Comparison of ENCODE assay signal across 19 cellular contexts in genomic region chr7:66198956-66199355, GRCh38. TPM values are rescaled to one million over a fixed set of nuclear protein-coding genes. Genes with fewer than 3 reads are reported as not detected.
DNase-seq lines count a peak whose midpoint lies in the region; ATAC-seq, FAIRE-seq and TF ChIP-seq lines count a peak whose summit lies in the region.
"Had no signal": no experiment of that assay in that cellular context is flagged by ENCODE, and none has a peak within 500 bp of the region (broad histone marks: within the 10 kb centered on the region; RNA-seq: fewer than 3 reads in every experiment).

No MANE protein-coding gene starts in this region.

- peak overlapping the region; percentile 76 for H2AFZ ChIP-seq in GM23338
- H2AFZ ChIP-seq: PC-9 had no signal

- no peak overlapping the region for H3K27ac Mint-ChIP-seq in GM23338

- no peak for TF ChIP-seq POLR2A in A549 (IDR thresholded peaks at IDR 0.05; ENCODE audit: low read length)

- no peak for TF ChIP-seq EP300 in A549 (IDR thresholded peaks at IDR 0.05)

- TF ChIP-seq CTCF in A549 (IDR thresholded peaks at IDR 0.05) (no peak), GM23338 (conservative IDR thresholded peaks at IDR 0.05; ENCODE audit: low read depth in 2 of 2) (no peak)

- WGBS in A549 (ENCODE audit: missing lambda C conversion rate) = 66% methylated on average over 4 of the region's 4 CpGs

- H3K27me3 ChIP-seq in GM23338 (ENCODE audit: insufficient read depth) = no peaks in the 10 kb centered on the region

- no peak overlapping the region for H3K4me3 Mint-ChIP-seq in GM23338

- H3K9me3 Mint-ChIP-seq in GM23338 = no peaks in the 10 kb centered on the region; the same call in 2 of the 3 replicates

- peaks cover 7% of the 10 kb centered on the region; the same call in 2 of the 3 replicates for H3K4me1 Mint-ChIP-seq in GM23338

- H3K36me3 Mint-ChIP-seq in GM23338 (ENCODE audit: low read depth) = no peaks in the 10 kb centered on the region

- H3K27ac ChIP-seq in A549 (no peak overlapping the region), GM23338 (ENCODE audit: low read depth) (no peak overlapping the region)
- H3K27ac ChIP-seq: C4-2B, KMS-11, PC-9 had no signal

- H3K4me3 ChIP-seq in A549 (no peak overlapping the region), GM23338 (no peak overlapping the region)
- H3K4me3 ChIP-seq: HAP-1, PC-9 had no signal

- DNase-seq in A549 (ENCODE audit: low read depth in 1 of 2, low spot score in 1 of 2) = no peak
- no peak for DNase-seq in GM23338 (ENCODE audit: low spot score)
- DNase-seq in left lobe of liver (ENCODE audit: low spot score) = no peak
- no peak for DNase-seq in anterior cingulate cortex (lab: John Stamatoyannopoulos, UW)
- no peak for DNase-seq in germinal center (ENCODE audit: low spot score)
- no peak for DNase-seq in HCEC 1CT
- DNase-seq in activated CD4-positive, alpha-beta T cell treated with anti-CD3 and anti-CD28 coated beads, Interleukin-2, amount 50 U/mL, for 48 hours = no peak
- DNase-seq: ACHN, NCI-H1417 treated with DMSO at 0.1 percent for 48 hours, NCI-H187 treated with DMSO at 0.1 percent for 48 hours, NCI-H226, NCI-H524, PC-9 had no signal

- H3K9me3 ChIP-seq in A549 = no peaks in the 10 kb centered on the region
- H3K9me3 ChIP-seq: HAP-1 had no signal

- H3K4me2 ChIP-seq in A549 = no peak overlapping the region
- no peak overlapping the region for H3K4me2 ChIP-seq in GM23338
- H3K4me2 ChIP-seq: KMS-11, PC-9 had no signal

- CTCF ChIA-PET in A549 (lab: Yijun Ruan, JAX) = interaction anchor here (1.4 kb wide), 1 partner anchor 11 kb away, joined by 3 read pairs; no protein-coding TSS in a partner anchor

- H3K79me2 ChIP-seq in GM23338 (replicated peaks; ENCODE audit: insufficient read depth) = no peaks in the 10 kb centered on the region

- ATAC-seq in A549 (peak; percentile 58 to 71), GM23338 (peak; percentile 55), SK-N-SH treated with all-trans-retinoic acid at 6 μM for 48 hours (peak; percentile 30; the same call in 2 of the 3 replicates), left lobe of liver (peak; percentile 60)

- no peak for TF ChIP-seq RAD21 in A549 (conservative IDR thresholded peaks at IDR 0.05 in 1 of 2, IDR thresholded peaks at IDR 0.05 in 1 of 2)

- no peak for FAIRE-seq in A549 (lab: Jason Lieb, UNC)
- FAIRE-seq: D721Med, G401.6 had no signal

- H3K36me3 ChIP-seq in GM23338 (ENCODE audit: insufficient read depth) = no peaks in the 10 kb centered on the region
- H3K36me3 ChIP-seq: HAP-1 had no signal

- no peaks in the 10 kb centered on the region for H3K9me2 ChIP-seq in GM23338 (ENCODE audit: insufficient read depth)

- H3F3A ChIP-seq in GM23338 (replicated peaks; ENCODE audit: low read depth) = no peaks in the 10 kb centered on the region

- H4K20me1 ChIP-seq in GM23338 (replicated peaks; ENCODE audit: insufficient read depth) = no peaks in the 10 kb centered on the region

- H3K27me3 Mint-ChIP-seq in GM23338 (ENCODE audit: insufficient read depth, low read depth, poor library complexity) = peaks cover 11% of the 10 kb centered on the region

- POLR2A ChIA-PET in A549 (lab: Yijun Ruan, JAX) = no interaction called here

- H3K4me1 ChIP-seq in A549 (no peaks in the 10 kb centered on the region), GM23338 (ENCODE audit: insufficient read depth) (peaks cover 5% of the 10 kb centered on the region; the same call in 1 of the 2 replicates)
- H3K4me1 ChIP-seq: HAP-1 had no signal

TF ChIP-seq in A549, 52 proteins besides CTCF, POLR2A, EP300 and RAD21:
- no peak for TF ChIP-seq TFCP2L1 (CRISPR knock-in tag; IDR thresholded peaks at IDR 0.05)
- TF ChIP-seq ESRRA (IDR thresholded peaks at IDR 0.05; ENCODE audit: borderline replicate concordance, low read length) = no peak
- TF ChIP-seq RFX5 (IDR thresholded peaks at IDR 0.05) = no peak
- TF ChIP-seq NFE2L2 (conservative IDR thresholded peaks at IDR 0.05; ENCODE audit: low read length) = no peak
- no peak for TF ChIP-seq BHLHE40 (IDR thresholded peaks at IDR 0.05; ENCODE audit: low read depth, low read length)

TF ChIP-seq in GM23338, 12 proteins besides CTCF, POLR2A, EP300 and RAD21 (continues in another document):
- TF ChIP-seq EZH2 (IDR thresholded peaks at IDR 0.05; ENCODE audit: low read depth, unreplicated experiment) = no peak
- no peak for TF ChIP-seq EZH2phosphoT487 (IDR thresholded peaks at IDR 0.05; ENCODE audit: unreplicated experiment)

TF ChIP-seq in SK-N-SH treated with all-trans-retinoic acid at 6 μM for 48 hours, 23 proteins besides CTCF, POLR2A, EP300 and RAD21:
- no peak for TF ChIP-seq ARNTL (CRISPR knock-in tag; IDR thresholded peaks at IDR 0.05; ENCODE audit: borderline replicate concordance, low read depth)
- TF ChIP-seq ZFP30 (CRISPR knock-in tag; IDR thresholded peaks at IDR 0.05) = no peak
- TF ChIP-seq CSRNP3 (CRISPR knock-in tag; IDR thresholded peaks at IDR 0.05) = no peak
- TF ChIP-seq ISL1 (CRISPR knock-in tag; IDR thresholded peaks at IDR 0.05) = no peak
- TF ChIP-seq TOX (CRISPR knock-in tag; IDR thresholded peaks at IDR 0.05; ENCODE audit: borderline replicate concordance) = no peak
- TF ChIP-seq, protein P1, sequence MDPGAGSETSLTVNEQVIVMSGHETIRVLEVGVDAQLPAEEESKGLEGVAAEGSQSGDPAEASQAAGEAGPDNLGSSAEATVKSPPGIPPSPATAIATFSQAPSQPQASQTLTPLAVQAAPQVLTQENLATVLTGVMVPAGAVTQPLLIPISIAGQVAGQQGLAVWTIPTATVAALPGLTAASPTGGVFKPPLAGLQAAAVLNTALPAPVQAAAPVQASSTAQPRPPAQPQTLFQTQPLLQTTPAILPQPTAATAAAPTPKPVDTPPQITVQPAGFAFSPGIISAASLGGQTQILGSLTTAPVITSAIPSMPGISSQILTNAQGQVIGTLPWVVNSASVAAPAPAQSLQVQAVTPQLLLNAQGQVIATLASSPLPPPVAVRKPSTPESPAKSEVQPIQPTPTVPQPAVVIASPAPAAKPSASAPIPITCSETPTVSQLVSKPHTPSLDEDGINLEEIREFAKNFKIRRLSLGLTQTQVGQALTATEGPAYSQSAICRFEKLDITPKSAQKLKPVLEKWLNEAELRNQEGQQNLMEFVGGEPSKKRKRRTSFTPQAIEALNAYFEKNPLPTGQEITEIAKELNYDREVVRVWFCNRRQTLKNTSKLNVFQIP (CRISPR knock-in tag; IDR thresholded peaks at IDR 0.05; ENCODE audit: borderline replicate concordance, low read depth) = no peak
- no peak for TF ChIP-seq ZNF565 (CRISPR knock-in tag; conservative IDR thresholded peaks at IDR 0.05; ENCODE audit: low read depth)
- no peak for TF ChIP-seq ZNF8 (CRISPR knock-in tag; IDR thresholded peaks at IDR 0.05)
- no peak for TF ChIP-seq ZNF70 (CRISPR knock-in tag; IDR thresholded peaks at IDR 0.05)
- TF ChIP-seq, protein P2, sequence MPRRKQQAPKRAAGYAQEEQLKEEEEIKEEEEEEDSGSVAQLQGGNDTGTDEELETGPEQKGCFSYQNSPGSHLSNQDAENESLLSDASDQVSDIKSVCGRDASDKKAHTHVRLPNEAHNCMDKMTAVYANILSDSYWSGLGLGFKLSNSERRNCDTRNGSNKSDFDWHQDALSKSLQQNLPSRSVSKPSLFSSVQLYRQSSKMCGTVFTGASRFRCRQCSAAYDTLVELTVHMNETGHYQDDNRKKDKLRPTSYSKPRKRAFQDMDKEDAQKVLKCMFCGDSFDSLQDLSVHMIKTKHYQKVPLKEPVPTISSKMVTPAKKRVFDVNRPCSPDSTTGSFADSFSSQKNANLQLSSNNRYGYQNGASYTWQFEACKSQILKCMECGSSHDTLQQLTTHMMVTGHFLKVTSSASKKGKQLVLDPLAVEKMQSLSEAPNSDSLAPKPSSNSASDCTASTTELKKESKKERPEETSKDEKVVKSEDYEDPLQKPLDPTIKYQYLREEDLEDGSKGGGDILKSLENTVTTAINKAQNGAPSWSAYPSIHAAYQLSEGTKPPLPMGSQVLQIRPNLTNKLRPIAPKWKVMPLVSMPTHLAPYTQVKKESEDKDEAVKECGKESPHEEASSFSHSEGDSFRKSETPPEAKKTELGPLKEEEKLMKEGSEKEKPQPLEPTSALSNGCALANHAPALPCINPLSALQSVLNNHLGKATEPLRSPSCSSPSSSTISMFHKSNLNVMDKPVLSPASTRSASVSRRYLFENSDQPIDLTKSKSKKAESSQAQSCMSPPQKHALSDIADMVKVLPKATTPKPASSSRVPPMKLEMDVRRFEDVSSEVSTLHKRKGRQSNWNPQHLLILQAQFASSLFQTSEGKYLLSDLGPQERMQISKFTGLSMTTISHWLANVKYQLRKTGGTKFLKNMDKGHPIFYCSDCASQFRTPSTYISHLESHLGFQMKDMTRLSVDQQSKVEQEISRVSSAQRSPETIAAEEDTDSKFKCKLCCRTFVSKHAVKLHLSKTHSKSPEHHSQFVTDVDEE (CRISPR knock-in tag; IDR thresholded peaks at IDR 0.05) = no peak
- no peak for TF ChIP-seq CSDC2 (CRISPR knock-in tag; IDR thresholded peaks at IDR 0.05)
- no peak for TF ChIP-seq TCF4 (CRISPR knock-in tag; IDR thresholded peaks at IDR 0.05; ENCODE audit: borderline replicate concordance)
- no peak for TF ChIP-seq ZFP3 (CRISPR knock-in tag; IDR thresholded peaks at IDR 0.05)
- no peak for TF ChIP-seq RARB (CRISPR knock-in tag; IDR thresholded peaks at IDR 0.05)
- no peak for TF ChIP-seq PPARA (CRISPR knock-in tag; IDR thresholded peaks at IDR 0.05; ENCODE audit: borderline replicate concordance)

RNA-seq across cellular contexts. Expression of gene TPST1, which starts 6.2 kb away (rescaled TPM):
- polyA plus RNA-seq in A549 (2011; rRNA removed) (20.4 and 20.8 TPM in 2 replicates), A549 (2017; fragmentation: RNase III; extraction: RNeasy Plus Mini Kit Qiagen cat#74134 plus additional on column Dnase treatment) (10.5 to 14.7 TPM (median 14.6 TPM) in 3 replicates), GM23338 (2016; fragmentation: Nextera tagmentation; extraction: Ambion mirVana) (8.8 and 10.7 TPM in 2 replicates)
- polyA plus RNA-seq in A549 (2012; cell fraction: cytosol; rRNA removed) = 6.9 and 9.8 TPM in 2 replicates
- polyA plus RNA-seq in A549 (2012; cell fraction: nucleus; rRNA removed) = 5.4 and 7.3 TPM in 2 replicates
- polyA minus RNA-seq in A549 (2011; rRNA and poly(A)+ RNA removed) = 27.5 and 37.9 TPM in 2 replicates
- 19.2 and 20.4 TPM in 2 replicates for total RNA-seq in GM23338 (2014; rRNA removed; shearing (Covaris generic))
- 14.5 TPM for total RNA-seq in left lobe of liver
